8 cellular contexts compared by ENCODE assay signal in genomic region chr3:176514297-176514696, GRCh38.
DNase-seq lines count a peak whose midpoint lies in the region; ATAC-seq lines count a peak whose summit lies in the region.

No MANE protein-coding gene starts in this region.

- H3K9ac ChIP-seq in neuronal stem cell (ENCODE audit: low read depth, low read length, poor library complexity), result no peak overlapping the region

- H3K36me3 ChIP-seq in neuronal stem cell (replicated peaks in 1 of 2; ENCODE audit: control insufficient read depth in 2 of 2, insufficient read depth in 2 of 2, low read length in 2 of 2), result no peaks in the 10 kb centered on the region
- H3K36me3 ChIP-seq in naive thymus-derived CD4-positive, alpha-beta T cell (ENCODE audit: control insufficient read depth in 2 of 3, insufficient read depth in 3 of 3, low read length in 3 of 3), result no peaks in the 10 kb centered on the region

- no peak overlapping the region for H4K91ac ChIP-seq in neuronal stem cell (ENCODE audit: low read depth, low read length, poor library complexity)

- ATAC-seq in naive thymus-derived CD4-positive, alpha-beta T cell, result no peak
- ATAC-seq in GM18519 (IDR thresholded peaks at IDR 0.05; ENCODE audit: low FRiP score, unreplicated experiment), result no peak

- no peak overlapping the region for H3K27ac ChIP-seq in neuronal stem cell (replicated peaks; ENCODE audit: low read length)
- no peak overlapping the region for H3K27ac ChIP-seq in naive thymus-derived CD4-positive, alpha-beta T cell (ENCODE audit: low read depth, low read length)

- no peak overlapping the region for H2AFZ ChIP-seq in neuronal stem cell (ENCODE audit: low read length)

- H3K27me3 Mint-ChIP-seq in naive thymus-derived CD4-positive, alpha-beta T cell, result no peaks in the 10 kb centered on the region

- H3K4me3 ChIP-seq in neuronal stem cell (ENCODE audit: low read length in 2 of 2), result no peak overlapping the region
- H3K4me3 ChIP-seq in naive thymus-derived CD4-positive, alpha-beta T cell (ENCODE audit: low read length), result no peak overlapping the region

- H3K23ac ChIP-seq in neuronal stem cell (ENCODE audit: low read depth, low read length, poor library complexity), result no peak overlapping the region

- no peaks in the 10 kb centered on the region for H3K4me1 ChIP-seq in neuronal stem cell (ENCODE audit: control insufficient read depth in 2 of 2, insufficient read depth in 1 of 2, low read depth in 1 of 2, low read length in 2 of 2)
- H3K4me1 ChIP-seq in naive thymus-derived CD4-positive, alpha-beta T cell (ENCODE audit: control insufficient read depth in 2 of 2, insufficient read depth in 2 of 2, low read length in 2 of 2), result no peaks in the 10 kb centered on the region

- no peak overlapping the region for H3K4ac ChIP-seq in neuronal stem cell (ENCODE audit: low read length)

- POLR2A ChIA-PET in naive thymus-derived CD4-positive, alpha-beta T cell (lab: Charles Lee), result no interaction called here

- H2BK120ac ChIP-seq in neuronal stem cell (ENCODE audit: low read depth, low read length), result no peak overlapping the region

- peak; percentile 26 for DNase-seq in activated CD4-positive, alpha-beta T cell treated with anti-CD3 and anti-CD28 coated beads for 48 hours
- no peak for DNase-seq in activated CD4-positive, alpha-beta T cell treated with anti-CD3 and anti-CD28 coated beads, Interleukin-2, amount 50 U/mL, for 1 hour
- DNase-seq in NAMALWA (ENCODE audit: low spot score) (peak; percentile 70), dedifferentiated amniotic fluid mesenchymal stem cell (ENCODE audit: extremely low spot score) (peak; percentile 47), neuronal stem cell (ENCODE audit: low spot score) (peak; percentile 27), NCI-H128 (lab: John Stamatoyannopoulos, UW; ENCODE audit: unreplicated experiment) (no peak)
- DNase-seq in naive thymus-derived CD4-positive, alpha-beta T cell, result no peak

- H3K4me2 ChIP-seq in neuronal stem cell (ENCODE audit: insufficient read depth, low read length, poor library complexity, severe bottlenecking), result no peak overlapping the region

- peaks cover 0 to 3% (median 0%) of the 10 kb centered on the region in 5 donors for H3K36me3 Mint-ChIP-seq in naive thymus-derived CD4-positive, alpha-beta T cell

- H2AK5ac ChIP-seq in neuronal stem cell (ENCODE audit: low read depth, low read length), result no peak overlapping the region

- H3K9me3 ChIP-seq in neuronal stem cell (replicated peaks in 1 of 2; ENCODE audit: control insufficient read depth in 2 of 2, insufficient read depth in 1 of 2, low read depth in 1 of 2, low read length in 2 of 2), result peaks cover 16 to 40% of the 10 kb centered on the region in 2 donors
- peaks cover 5 to 48% (median 14%) of the 10 kb centered on the region in 3 experiments for H3K9me3 ChIP-seq in naive thymus-derived CD4-positive, alpha-beta T cell (ENCODE audit: control insufficient read depth in 2 of 3, low read length in 3 of 3)

- intact Hi-C loops in naive thymus-derived CD4-positive, alpha-beta T cell (cut with micrococcal nuclease), result no loop called here

- no CpG with 5 or more reads among the region's 10 CpGs for WGBS in neuronal stem cell (ENCODE audit: extremely low coverage in 2 of 2, insufficient read length in 2 of 2, insufficient replicate concordance in 1 of 2), 2 donors

- CTCF ChIA-PET in naive thymus-derived CD4-positive, alpha-beta T cell (lab: Charles Lee), result no interaction called here

- peaks cover 4 to 73% (median 39%) of the 10 kb centered on the region in 11 donors for H3K9me3 Mint-ChIP-seq in naive thymus-derived CD4-positive, alpha-beta T cell

- no peaks in the 10 kb centered on the region for H3K79me1 ChIP-seq in neuronal stem cell (ENCODE audit: low read depth, low read length)

- H3K27ac Mint-ChIP-seq in naive thymus-derived CD4-positive, alpha-beta T cell, result no peak overlapping the region

- no peak overlapping the region for H2BK15ac ChIP-seq in neuronal stem cell (ENCODE audit: low read length)

- no peak overlapping the region for H3K18ac ChIP-seq in neuronal stem cell (ENCODE audit: low read length)

- no peak overlapping the region for H2BK12ac ChIP-seq in neuronal stem cell (ENCODE audit: low read length)

- H2BK5ac ChIP-seq in neuronal stem cell (ENCODE audit: low read length), result no peak overlapping the region

- H3K14ac ChIP-seq in neuronal stem cell (ENCODE audit: low read length), result no peak overlapping the region

- no peaks in the 10 kb centered on the region for H3K27me3 ChIP-seq in neuronal stem cell (ENCODE audit: control insufficient read depth in 3 of 3, insufficient read depth in 3 of 3, low read depth in 1 of 3, low read length in 3 of 3)
- H3K27me3 ChIP-seq in naive thymus-derived CD4-positive, alpha-beta T cell (ENCODE audit: control insufficient read depth in 2 of 2, insufficient read depth in 2 of 2, low read length in 2 of 2), result no peaks in the 10 kb centered on the region

- H3K4me1 Mint-ChIP-seq in naive thymus-derived CD4-positive, alpha-beta T cell, result no peaks in the 10 kb centered on the region

- no peak overlapping the region for H4K8ac ChIP-seq in neuronal stem cell (ENCODE audit: low read depth, low read length)

- no peak overlapping the region for H3K4me3 Mint-ChIP-seq in naive thymus-derived CD4-positive, alpha-beta T cell

Comparison
In these comparisons a context has a peak if more than half of its experiments do, and no peak if none do; other contexts are left out.
1. DNase-seq: peak in activated CD4-positive, alpha-beta T cell treated with anti-CD3 and anti-CD28 coated beads for 48 hours (single experiment), NAMALWA (single experiment), dedifferentiated amniotic fluid mesenchymal stem cell (single experiment) and neuronal stem cell (single experiment); none in activated CD4-positive, alpha-beta T cell treated with anti-CD3 and anti-CD28 coated beads, Interleukin-2, amount 50 U/mL, for 1 hour (single experiment), naive thymus-derived CD4-positive, alpha-beta T cell (0 of 9) and NCI-H128 (single experiment).